Comparison of ENCODE assay signal across 1 cellular context in the genomic region with DNA sequence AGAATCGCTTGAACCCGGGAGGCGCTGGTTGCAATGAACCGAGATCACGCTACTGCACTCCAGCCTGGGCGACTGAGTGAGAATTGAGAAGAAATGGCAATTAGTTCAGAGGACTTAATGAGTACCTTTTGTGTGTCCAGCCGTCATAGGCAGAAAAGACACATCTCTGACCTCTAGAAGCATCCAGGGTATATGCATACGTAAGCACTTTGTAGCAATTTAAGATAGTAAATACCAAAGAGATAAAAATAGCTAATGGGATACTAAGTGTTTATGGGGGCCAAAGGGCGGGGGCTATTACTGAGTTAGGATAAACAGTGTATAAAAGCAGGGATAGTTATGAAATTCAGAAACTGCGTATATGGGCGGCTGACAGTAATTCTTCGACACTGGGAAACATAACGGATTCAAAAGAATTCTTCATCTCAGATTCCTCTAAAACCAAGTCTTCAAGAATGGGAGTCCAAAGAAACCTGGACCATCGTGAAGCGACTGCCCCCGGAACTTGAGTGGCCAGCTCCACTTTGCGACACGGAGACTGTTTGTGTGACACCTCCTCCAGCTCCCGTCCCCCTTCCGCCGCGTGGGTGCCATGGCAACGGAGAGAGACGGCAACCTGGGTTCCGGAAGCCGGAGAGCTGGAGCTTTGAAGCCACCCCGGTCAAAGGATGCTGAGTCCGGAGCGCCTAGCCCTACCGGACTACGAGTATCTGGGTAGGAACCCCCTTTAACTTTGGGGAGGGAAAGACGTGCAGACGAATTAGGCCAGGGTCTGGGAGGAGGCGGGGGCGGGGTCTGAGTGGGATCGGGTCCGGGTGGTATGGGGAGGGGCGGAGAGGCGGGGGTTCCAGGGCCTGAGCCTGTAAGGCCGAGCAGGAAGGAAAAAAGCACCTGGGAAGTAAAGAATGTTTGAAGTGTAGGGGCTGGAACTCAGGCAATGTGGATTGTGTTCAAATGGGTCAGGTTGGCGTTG.
A peak's percentile ranks its signal among the peaks of the same experiment; 100 is the strongest.
TF ChIP-seq lines count a peak whose summit lies in the region.

A gene with protein sequence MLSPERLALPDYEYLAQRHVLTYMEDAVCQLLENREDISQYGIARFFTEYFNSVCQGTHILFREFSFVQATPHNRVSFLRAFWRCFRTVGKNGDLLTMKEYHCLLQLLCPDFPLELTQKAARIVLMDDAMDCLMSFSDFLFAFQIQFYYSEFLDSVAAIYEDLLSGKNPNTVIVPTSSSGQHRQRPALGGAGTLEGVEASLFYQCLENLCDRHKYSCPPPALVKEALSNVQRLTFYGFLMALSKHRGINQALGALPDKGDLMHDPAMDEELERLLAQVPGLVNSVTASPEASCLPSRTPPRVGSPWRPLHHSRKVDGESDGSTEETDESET (plus strand): TSS at position 624 of the 973 bp plus-strand sequence. CDS start 45 bp downstream, at position 669.

TF ChIP-seq in SK-N-SH, 30 proteins besides CTCF, POLR2A, EP300 and RAD21 (continued from another document):
- TF ChIP-seq FOSL2 (IDR thresholded peaks at IDR 0.05; ENCODE audit: borderline replicate concordance, low read depth) (no peak), NRF1 (IDR thresholded peaks at IDR 0.05; ENCODE audit: low read depth, low read length) (no peak), GATA2 (CRISPR knock-in tag; IDR thresholded peaks at IDR 0.05) (no peak), JUND (IDR thresholded peaks at IDR 0.05) (no peak), SMC3 (IDR thresholded peaks at IDR 0.05; ENCODE audit: low read depth, low read length) (no peak), TEAD4 (IDR thresholded peaks at IDR 0.05; ENCODE audit: borderline replicate concordance, insufficient read depth) (no peak), EZH2phosphoT487 (IDR thresholded peaks at IDR 0.05; ENCODE audit: borderline replicate concordance, low read depth) (no peak), MXI1 (IDR thresholded peaks at IDR 0.05; ENCODE audit: low read depth, low read length) (peak; percentile 90), FOXJ3 (CRISPR knock-in tag; IDR thresholded peaks at IDR 0.05) (peak; percentile 56; the same call in 1 of the 2 replicates), GABPA (IDR thresholded peaks at IDR 0.05; ENCODE audit: low read depth) (peak; percentile 86), RFX5 (IDR thresholded peaks at IDR 0.05; ENCODE audit: low read length) (no peak; the same call in 1 of the 2 replicates), YY1 (IDR thresholded peaks at IDR 0.05; ENCODE audit: low read depth) (peak; percentile 49; the same call in 1 of the 2 replicates), SIN3A (IDR thresholded peaks at IDR 0.05; ENCODE audit: borderline replicate concordance, low read depth, low read length) (peak; percentile 87; the same call in 1 of the 2 replicates)
- TF ChIP-seq, protein P1, sequence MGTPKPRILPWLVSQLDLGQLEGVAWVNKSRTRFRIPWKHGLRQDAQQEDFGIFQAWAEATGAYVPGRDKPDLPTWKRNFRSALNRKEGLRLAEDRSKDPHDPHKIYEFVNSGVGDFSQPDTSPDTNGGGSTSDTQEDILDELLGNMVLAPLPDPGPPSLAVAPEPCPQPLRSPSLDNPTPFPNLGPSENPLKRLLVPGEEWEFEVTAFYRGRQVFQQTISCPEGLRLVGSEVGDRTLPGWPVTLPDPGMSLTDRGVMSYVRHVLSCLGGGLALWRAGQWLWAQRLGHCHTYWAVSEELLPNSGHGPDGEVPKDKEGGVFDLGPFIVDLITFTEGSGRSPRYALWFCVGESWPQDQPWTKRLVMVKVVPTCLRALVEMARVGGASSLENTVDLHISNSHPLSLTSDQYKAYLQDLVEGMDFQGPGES (IDR thresholded peaks at IDR 0.05; ENCODE audit: low read depth, low read length) = 0 out of 2 replicates have a peak, but pooled peaks have one; percentile 18
- TF ChIP-seq, protein P2, sequence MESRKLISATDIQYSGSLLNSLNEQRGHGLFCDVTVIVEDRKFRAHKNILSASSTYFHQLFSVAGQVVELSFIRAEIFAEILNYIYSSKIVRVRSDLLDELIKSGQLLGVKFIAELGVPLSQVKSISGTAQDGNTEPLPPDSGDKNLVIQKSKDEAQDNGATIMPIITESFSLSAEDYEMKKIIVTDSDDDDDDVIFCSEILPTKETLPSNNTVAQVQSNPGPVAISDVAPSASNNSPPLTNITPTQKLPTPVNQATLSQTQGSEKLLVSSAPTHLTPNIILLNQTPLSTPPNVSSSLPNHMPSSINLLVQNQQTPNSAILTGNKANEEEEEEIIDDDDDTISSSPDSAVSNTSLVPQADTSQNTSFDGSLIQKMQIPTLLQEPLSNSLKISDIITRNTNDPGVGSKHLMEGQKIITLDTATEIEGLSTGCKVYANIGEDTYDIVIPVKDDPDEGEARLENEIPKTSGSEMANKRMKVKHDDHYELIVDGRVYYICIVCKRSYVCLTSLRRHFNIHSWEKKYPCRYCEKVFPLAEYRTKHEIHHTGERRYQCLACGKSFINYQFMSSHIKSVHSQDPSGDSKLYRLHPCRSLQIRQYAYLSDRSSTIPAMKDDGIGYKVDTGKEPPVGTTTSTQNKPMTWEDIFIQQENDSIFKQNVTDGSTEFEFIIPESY (IDR thresholded peaks at IDR 0.05; ENCODE audit: borderline replicate concordance, low read depth) = no peak
- TF ChIP-seq, protein P3, sequence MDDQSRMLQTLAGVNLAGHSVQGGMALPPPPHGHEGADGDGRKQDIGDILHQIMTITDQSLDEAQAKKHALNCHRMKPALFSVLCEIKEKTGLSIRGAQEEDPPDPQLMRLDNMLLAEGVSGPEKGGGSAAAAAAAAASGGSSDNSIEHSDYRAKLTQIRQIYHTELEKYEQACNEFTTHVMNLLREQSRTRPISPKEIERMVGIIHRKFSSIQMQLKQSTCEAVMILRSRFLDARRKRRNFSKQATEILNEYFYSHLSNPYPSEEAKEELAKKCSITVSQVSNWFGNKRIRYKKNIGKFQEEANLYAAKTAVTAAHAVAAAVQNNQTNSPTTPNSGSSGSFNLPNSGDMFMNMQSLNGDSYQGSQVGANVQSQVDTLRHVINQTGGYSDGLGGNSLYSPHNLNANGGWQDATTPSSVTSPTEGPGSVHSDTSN (IDR thresholded peaks at IDR 0.05) = no peak
